ENCODE assay signal across 35 cellular contexts in the genomic region with DNA sequence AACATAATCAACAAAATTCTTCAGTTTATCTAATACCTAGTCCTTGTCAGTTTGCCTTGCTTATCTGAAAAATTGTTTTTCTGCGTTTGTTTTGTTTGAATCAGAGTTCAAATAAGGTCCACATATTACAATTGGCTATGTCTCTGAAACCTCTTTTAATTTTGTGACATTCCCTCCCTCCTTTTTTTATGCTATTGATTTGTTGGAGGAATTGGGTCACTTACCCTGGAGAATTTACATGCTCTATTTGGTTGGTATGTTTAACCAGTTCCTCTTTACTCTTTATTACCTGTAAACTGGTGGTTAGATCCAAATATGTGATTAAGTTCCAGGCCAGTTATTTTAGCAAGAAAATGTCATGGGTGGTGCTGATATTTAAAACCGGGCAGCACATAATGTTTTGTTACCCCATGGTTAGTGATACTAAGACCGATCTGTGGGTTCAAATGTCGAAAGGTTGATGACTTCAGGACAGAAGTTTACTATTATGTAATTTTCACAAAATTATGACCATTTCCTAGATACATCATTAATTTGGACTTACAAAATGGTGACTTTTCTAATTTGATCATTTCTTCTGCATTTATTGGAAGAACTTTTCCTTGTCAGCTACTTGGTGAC.
"Had no signal": no experiment of that assay in that cellular context is flagged by ENCODE, and none has a peak within 500 bp of the region (broad histone marks: within the 10 kb centered on the region; RNA-seq: fewer than 3 reads in every experiment).

No MANE protein-coding gene starts in this region.

- H3K27ac ChIP-seq: brain microvascular endothelial cell, KMS-11, PC-9, RWPE1 had no signal

- H3K4me3 Mint-ChIP-seq: activated CD4-positive, alpha-beta T cell treated with anti-CD3 and anti-CD28 coated beads for 36 hours; activated CD4-positive, alpha-beta T cell treated with anti-CD3 and anti-CD28 coated beads, Interleukin-2, amount 10 ng/mL, durations not matched to agents 7 days and 5 days; activated CD8-positive, alpha-beta T cell treated with anti-CD3 and anti-CD28 coated beads, Interleukin-2, amount 10 ng/mL, durations not matched to agents 7 days and 5 days; activated naive CD4-positive, alpha-beta T cell treated with anti-CD3 and anti-CD28 coated beads, Interleukin-2, amount 10 ng/mL, durations not matched to agents 7 days and 5 days; activated naive CD8-positive, alpha-beta T cell; activated naive CD8-positive, alpha-beta T cell treated with anti-CD3 and anti-CD28 coated beads, Interleukin-2, amount 50 U/mL, for 24 hours; activated T-cell treated with anti-CD3 and anti-CD28 coated beads, Interleukin-2, amount 50 U/mL, for 24 hours; activated T-helper 1 cell treated with anti-CD3 and anti-CD28 coated beads, Interleukin-12 subunit alpha, Interleukin-12 subunit beta, Interleukin-2, Interleukin-4 antibody, amounts not matched to agents 30 ng/mL and 10 ng/mL and 1 ng/mL, durations not matched to agents 14 hours and 24 hours and 36 hours; WTC11 had no signal

- H3K27ac Mint-ChIP-seq: activated CD4-positive, alpha-beta T cell treated with anti-CD3 and anti-CD28 coated beads for 36 hours; activated CD4-positive, alpha-beta T cell treated with anti-CD3 and anti-CD28 coated beads, Interleukin-2, amount 10 ng/mL, durations not matched to agents 7 days and 5 days; activated CD8-positive, alpha-beta T cell treated with anti-CD3 and anti-CD28 coated beads, Interleukin-2, amount 10 ng/mL, durations not matched to agents 7 days and 5 days; activated naive CD4-positive, alpha-beta T cell treated with anti-CD3 and anti-CD28 coated beads, Interleukin-2, amount 10 ng/mL, durations not matched to agents 7 days and 5 days; activated naive CD8-positive, alpha-beta T cell; activated naive CD8-positive, alpha-beta T cell treated with anti-CD3 and anti-CD28 coated beads, Interleukin-2, amount 50 U/mL, for 24 hours; activated T-cell treated with anti-CD3 and anti-CD28 coated beads, Interleukin-2, amount 50 U/mL, for 24 hours; activated T-helper 1 cell treated with anti-CD3 and anti-CD28 coated beads, Interleukin-12 subunit alpha, Interleukin-12 subunit beta, Interleukin-2, Interleukin-4 antibody, amounts not matched to agents 30 ng/mL and 10 ng/mL and 1 ng/mL, durations not matched to agents 14 hours and 24 hours and 36 hours had no signal

- H3K27me3 ChIP-seq: brain microvascular endothelial cell had no signal

- H3K36me3 Mint-ChIP-seq: activated naive CD4-positive, alpha-beta T cell treated with anti-CD3 and anti-CD28 coated beads, Interleukin-2, amount 10 ng/mL, durations not matched to agents 7 days and 5 days had no signal

- H2AFZ ChIP-seq: PC-9 had no signal

- H3K9ac ChIP-seq: KMS-11 had no signal

- H3K4me2 ChIP-seq: KMS-11, PC-9 had no signal

- H3K4me3 ChIP-seq: PC-9 had no signal

- ATAC-seq: activated CD4-positive, alpha-beta T cell treated with anti-CD3 and anti-CD28 coated beads for 36 hours; activated CD4-positive, CD25-positive, alpha-beta regulatory T cell treated with anti-CD3 and anti-CD28 coated beads, Interleukin-2, amount 50 U/mL, for 24 hours; activated CD8-positive, alpha-beta T cell treated with anti-CD3 and anti-CD28 coated beads, Interleukin-2, amount 10 ng/mL, durations not matched to agents 7 days and 5 days; activated naive CD8-positive, alpha-beta T cell treated with anti-CD3 and anti-CD28 coated beads, Interleukin-2, amount 50 U/mL, for 24 hours; Right ventricle myocardium inferior; SK-N-SH treated with all-trans-retinoic acid at 6 μM for 48 hours; WTC11 had no signal

- H3K9me3 Mint-ChIP-seq: activated CD4-positive, alpha-beta T cell treated with anti-CD3 and anti-CD28 coated beads, Interleukin-2, amount 10 ng/mL, durations not matched to agents 7 days and 5 days; activated naive CD4-positive, alpha-beta T cell treated with anti-CD3 and anti-CD28 coated beads, Interleukin-2, amount 10 ng/mL, durations not matched to agents 7 days and 5 days; activated naive CD8-positive, alpha-beta T cell treated with anti-CD3 and anti-CD28 coated beads, Interleukin-2, amount 50 U/mL, for 24 hours; activated T-cell treated with anti-CD3 and anti-CD28 coated beads, Interleukin-2, amount 50 U/mL, for 24 hours; activated T-helper 1 cell treated with anti-CD3 and anti-CD28 coated beads, Interleukin-12 subunit alpha, Interleukin-12 subunit beta, Interleukin-2, Interleukin-4 antibody, amounts not matched to agents 30 ng/mL and 10 ng/mL and 1 ng/mL, durations not matched to agents 14 hours and 24 hours and 36 hours had no signal

- H3K27me3 Mint-ChIP-seq: activated CD4-positive, alpha-beta T cell treated with anti-CD3 and anti-CD28 coated beads for 36 hours; activated CD4-positive, alpha-beta T cell treated with anti-CD3 and anti-CD28 coated beads, Interleukin-2, amount 10 ng/mL, durations not matched to agents 7 days and 5 days; activated naive CD4-positive, alpha-beta T cell treated with anti-CD3 and anti-CD28 coated beads, Interleukin-2, amount 10 ng/mL, durations not matched to agents 7 days and 5 days; activated naive CD8-positive, alpha-beta T cell; activated naive CD8-positive, alpha-beta T cell treated with anti-CD3 and anti-CD28 coated beads, Interleukin-2, amount 50 U/mL, for 24 hours; activated T-cell treated with anti-CD3 and anti-CD28 coated beads, Interleukin-2, amount 50 U/mL, for 24 hours had no signal

- H3K4me1 Mint-ChIP-seq: activated CD4-positive, alpha-beta T cell treated with anti-CD3 and anti-CD28 coated beads for 36 hours; activated CD4-positive, alpha-beta T cell treated with anti-CD3 and anti-CD28 coated beads, Interleukin-2, amount 10 ng/mL, durations not matched to agents 7 days and 5 days; activated naive CD4-positive, alpha-beta T cell treated with anti-CD3 and anti-CD28 coated beads, Interleukin-2, amount 10 ng/mL, durations not matched to agents 7 days and 5 days had no signal

- DNase-seq: activated CD4-positive, alpha-beta T cell treated with anti-CD3 and anti-CD28 coated beads for 36 hours; activated CD4-positive, alpha-beta T cell treated with anti-CD3 and anti-CD28 coated beads, Interleukin-2, amount 10 ng/mL, durations not matched to agents 7 days and 5 days; activated CD4-positive, alpha-beta T cell treated with anti-CD3 and anti-CD28 coated beads, Interleukin-2, amount 50 U/mL, for 48 hours; activated CD8-positive, alpha-beta T cell treated with anti-CD3 and anti-CD28 coated beads, Interleukin-2, amount 10 ng/mL, durations not matched to agents 7 days and 5 days; activated naive CD4-positive, alpha-beta T cell treated with anti-CD3 and anti-CD28 coated beads, Interleukin-2, amount 10 ng/mL, durations not matched to agents 7 days and 5 days; activated naive CD8-positive, alpha-beta T cell treated with anti-CD3 and anti-CD28 coated beads, Interleukin-2, amount 50 U/mL, for 24 hours; activated T-cell treated with anti-CD3 and anti-CD28 coated beads, Interleukin-2, amount 50 U/mL, for 24 hours; anterior cingulate cortex; brain microvascular endothelial cell; central memory CD4-positive, alpha-beta T cell; MM.1S; MV-4-11; NCI-H1092; NCI-H146; NCI-H187; NCI-H2029 treated with DMSO at 0.1 percent for 48 hours; NCI-H2107; NCI-H2171; NCI-H510A; NCI-H526; NCI-H748 treated with DMSO at 0.1 percent for 48 hours; NK-92 treated with Interleukin-12 subunit alpha and Interleukin-12 subunit beta, amount 100 ng/mL, for 24 hours; SIG-M5; T-helper 1 cell; T-helper 2 cell; T-helper 9 cell had no signal

- H3K36me3 ChIP-seq: brain microvascular endothelial cell had no signal
